Comparison of ENCODE assay signal across 1 cellular context in the genomic region with DNA sequence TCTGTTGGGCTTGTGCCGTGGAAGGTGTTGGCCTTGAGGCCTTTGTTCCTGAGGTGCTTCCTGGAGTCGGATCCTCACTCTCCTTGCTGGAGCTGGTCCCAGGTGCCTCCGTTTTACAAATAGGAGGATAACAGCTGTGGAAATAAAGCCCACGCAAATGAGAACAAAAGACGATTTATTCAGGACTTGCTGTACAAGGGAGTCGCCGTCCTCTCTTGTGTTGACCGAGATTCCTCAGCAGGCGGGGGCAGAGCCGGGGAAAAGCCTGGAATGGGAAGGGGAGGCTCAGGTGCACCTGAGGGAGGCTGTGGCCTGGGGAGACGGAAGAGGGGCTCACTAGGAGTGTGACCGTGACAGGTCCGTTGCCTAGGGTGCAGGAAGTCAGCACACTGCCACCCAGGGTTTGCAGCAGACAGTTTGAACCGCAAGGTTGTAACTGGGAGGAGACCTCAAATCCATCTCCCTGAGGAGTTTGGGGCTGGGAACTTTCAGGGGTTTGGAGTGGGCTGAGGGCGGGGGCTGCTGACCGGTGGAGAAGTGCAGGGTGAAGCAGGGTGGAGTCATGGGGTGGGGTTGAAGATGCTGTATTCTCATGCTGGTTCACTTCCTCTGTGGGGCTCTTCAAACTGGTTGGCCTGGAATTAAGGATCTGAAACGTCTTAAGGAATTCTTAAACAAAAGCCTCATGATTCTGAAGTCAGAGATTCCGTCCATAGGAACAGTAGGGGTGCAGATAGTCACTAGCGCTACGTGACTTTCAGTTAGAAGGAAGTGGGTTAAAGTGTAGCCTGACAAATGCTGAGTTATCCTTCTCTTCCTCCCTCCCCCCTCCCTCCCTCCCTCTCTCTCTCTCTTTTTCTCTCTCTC.
TF ChIP-seq lines count a peak whose summit lies in the region.

No MANE protein-coding gene starts in this region.

TF ChIP-seq in GM23338, 12 proteins besides CTCF, POLR2A, EP300 and RAD21 (continued from another document):
- TF ChIP-seq ZNF462 (CRISPR knock-in tag; IDR thresholded peaks at IDR 0.05) = no peak
- TF ChIP-seq ZNF114 (CRISPR knock-in tag; IDR thresholded peaks at IDR 0.05) = no peak
- no peak for TF ChIP-seq JUNB (IDR thresholded peaks at IDR 0.05; ENCODE audit: unreplicated experiment)
- TF ChIP-seq, protein P1, sequence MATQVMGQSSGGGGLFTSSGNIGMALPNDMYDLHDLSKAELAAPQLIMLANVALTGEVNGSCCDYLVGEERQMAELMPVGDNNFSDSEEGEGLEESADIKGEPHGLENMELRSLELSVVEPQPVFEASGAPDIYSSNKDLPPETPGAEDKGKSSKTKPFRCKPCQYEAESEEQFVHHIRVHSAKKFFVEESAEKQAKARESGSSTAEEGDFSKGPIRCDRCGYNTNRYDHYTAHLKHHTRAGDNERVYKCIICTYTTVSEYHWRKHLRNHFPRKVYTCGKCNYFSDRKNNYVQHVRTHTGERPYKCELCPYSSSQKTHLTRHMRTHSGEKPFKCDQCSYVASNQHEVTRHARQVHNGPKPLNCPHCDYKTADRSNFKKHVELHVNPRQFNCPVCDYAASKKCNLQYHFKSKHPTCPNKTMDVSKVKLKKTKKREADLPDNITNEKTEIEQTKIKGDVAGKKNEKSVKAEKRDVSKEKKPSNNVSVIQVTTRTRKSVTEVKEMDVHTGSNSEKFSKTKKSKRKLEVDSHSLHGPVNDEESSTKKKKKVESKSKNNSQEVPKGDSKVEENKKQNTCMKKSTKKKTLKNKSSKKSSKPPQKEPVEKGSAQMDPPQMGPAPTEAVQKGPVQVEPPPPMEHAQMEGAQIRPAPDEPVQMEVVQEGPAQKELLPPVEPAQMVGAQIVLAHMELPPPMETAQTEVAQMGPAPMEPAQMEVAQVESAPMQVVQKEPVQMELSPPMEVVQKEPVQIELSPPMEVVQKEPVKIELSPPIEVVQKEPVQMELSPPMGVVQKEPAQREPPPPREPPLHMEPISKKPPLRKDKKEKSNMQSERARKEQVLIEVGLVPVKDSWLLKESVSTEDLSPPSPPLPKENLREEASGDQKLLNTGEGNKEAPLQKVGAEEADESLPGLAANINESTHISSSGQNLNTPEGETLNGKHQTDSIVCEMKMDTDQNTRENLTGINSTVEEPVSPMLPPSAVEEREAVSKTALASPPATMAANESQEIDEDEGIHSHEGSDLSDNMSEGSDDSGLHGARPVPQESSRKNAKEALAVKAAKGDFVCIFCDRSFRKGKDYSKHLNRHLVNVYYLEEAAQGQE (IDR thresholded peaks at IDR 0.05; ENCODE audit: unreplicated experiment) = no peak
- no peak for TF ChIP-seq STAT1 (IDR thresholded peaks at IDR 0.05; ENCODE audit: unreplicated experiment)
- TF ChIP-seq EZH2phosphoT487 (IDR thresholded peaks at IDR 0.05; ENCODE audit: unreplicated experiment) = no peak
TF ChIP-seq in GM23338: peak in this region for 0.
